ENCODE assay signal across 8 cellular contexts in genomic region chr11:86484164-86484794, GRCh38.
DNase-seq lines count a peak whose midpoint lies in the region; ATAC-seq, FAIRE-seq and TF ChIP-seq lines count a peak whose summit lies in the region.

No MANE protein-coding gene starts in this region.

- H2AFZ ChIP-seq in endothelial cell of umbilical vein (ENCODE audit: low read depth, low read length) (no peak overlapping the region), neuronal stem cell (ENCODE audit: low read length) (peak overlapping the region; percentile 49)

- no peaks in the 10 kb centered on the region for H3K9me1 ChIP-seq in endothelial cell of umbilical vein (replicated peaks; ENCODE audit: control insufficient read depth, extremely low read depth, insufficient read depth, low read length)

- no peak overlapping the region for H3K18ac ChIP-seq in neuronal stem cell (ENCODE audit: low read length)

- ATAC-seq in HG03460 (IDR thresholded peaks at IDR 0.05; ENCODE audit: unreplicated experiment): no peak

- H3K79me2 ChIP-seq in endothelial cell of umbilical vein (ENCODE audit: control insufficient read depth, insufficient read depth, low read length): no peaks in the 10 kb centered on the region

- no peak overlapping the region for H2BK12ac ChIP-seq in neuronal stem cell (ENCODE audit: low read length)

- CTCF ChIA-PET in BJ (lab: Yijun Ruan, JAX) (interaction anchor here (0.8 to 1.8 kb wide), 4 partner anchors 11 to 335 kb away, joined by 3 to 5 read pairs (median 3); no protein-coding TSS in a partner anchor), endothelial cell of umbilical vein (lab: Charles Lee) (interaction anchor here (0.7 to 3.0 kb wide), 26 partner anchors 10 to 434 kb away, joined by 3 to 30 read pairs (median 4); partner anchors contain the start of gene PRSS23)

- H4K8ac ChIP-seq in neuronal stem cell (ENCODE audit: low read depth, low read length): no peak overlapping the region

- TF ChIP-seq POLR2A in endothelial cell of umbilical vein (IDR thresholded peaks at IDR 0.05; ENCODE audit: low read depth, low read length): peak; percentile 39

- H4K91ac ChIP-seq in neuronal stem cell (ENCODE audit: low read depth, low read length, poor library complexity): no peak overlapping the region

- BruUV-seq in endothelial cell of umbilical vein (replicated peaks; lab: Mats Ljungman, UMichigan): no TSS peak

- peaks cover 3% of the 10 kb centered on the region for H3K79me1 ChIP-seq in neuronal stem cell (ENCODE audit: low read depth, low read length)

- WGBS in neuronal stem cell (ENCODE audit: extremely low coverage in 2 of 2, insufficient read length in 2 of 2, insufficient replicate concordance in 1 of 2), 2 donors: no CpG with 5 or more reads among the region's 5 CpGs

- intact Hi-C loops in endothelial cell of umbilical vein (cut with micrococcal nuclease): loop anchor here (1.0 to 5.0 kb wide), 18 partner anchors 19 to 432 kb away; partner anchors contain the start of gene PICALM

- H2BK120ac ChIP-seq in neuronal stem cell (ENCODE audit: low read depth, low read length): no peak overlapping the region

- peak; percentile 98 for FAIRE-seq in endothelial cell of umbilical vein (lab: Jason Lieb, UNC)

- dilution Hi-C loops in endothelial cell of umbilical vein (cut with MboI; ENCODE audit: extremely low pct_ligation_motif_present, low sequenced_read_pairs): loop anchor here (25.0 kb wide), 1 partner anchor 103 kb away; no protein-coding TSS in a partner anchor

- H4K20me1 ChIP-seq in endothelial cell of umbilical vein (replicated peaks; ENCODE audit: control insufficient read depth, extremely low read depth, insufficient read depth, low read length): no peaks in the 10 kb centered on the region

- H3K27ac ChIP-seq in endothelial cell of umbilical vein (ENCODE audit: insufficient read depth, low read depth, low read length) (peak overlapping the region; percentile 94), neuronal stem cell (replicated peaks; ENCODE audit: low read length) (no peak overlapping the region)

- peak overlapping the region; percentile 78 for H3K9ac ChIP-seq in endothelial cell of umbilical vein (replicated peaks; ENCODE audit: extremely low read depth, insufficient read depth, low read length)
- no peak overlapping the region for H3K9ac ChIP-seq in neuronal stem cell (ENCODE audit: low read depth, low read length, poor library complexity)

- no peak overlapping the region for H2BK5ac ChIP-seq in neuronal stem cell (ENCODE audit: low read length)

- H3K36me3 ChIP-seq in BJ (ENCODE audit: control insufficient read depth, insufficient read depth, low read length) (no peaks in the 10 kb centered on the region), endothelial cell of umbilical vein (ENCODE audit: control insufficient read depth in 2 of 2, extremely low read depth in 1 of 2, insufficient read depth in 2 of 2, low read length in 2 of 2) (no peaks in the 10 kb centered on the region), neuronal stem cell (replicated peaks in 1 of 2; ENCODE audit: control insufficient read depth in 2 of 2, insufficient read depth in 2 of 2, low read length in 2 of 2) (peaks cover 0 to 7% of the 10 kb centered on the region in 2 donors)

- H3K27me3 ChIP-seq in BJ (ENCODE audit: control insufficient read depth, insufficient read depth, low read length): no peaks in the 10 kb centered on the region
- no peaks in the 10 kb centered on the region for H3K27me3 ChIP-seq in endothelial cell of umbilical vein (ENCODE audit: control insufficient read depth in 2 of 2, insufficient read depth in 2 of 2, low read length in 2 of 2)
- H3K27me3 ChIP-seq in neuronal stem cell (ENCODE audit: control insufficient read depth in 3 of 3, insufficient read depth in 3 of 3, low read depth in 1 of 3, low read length in 3 of 3): no peaks in the 10 kb centered on the region

- H3K4me1 ChIP-seq in endothelial cell of umbilical vein (ENCODE audit: control insufficient read depth, extremely low read depth, insufficient read depth, low read length): peaks cover 46% of the 10 kb centered on the region
- peaks cover 2 to 7% of the 10 kb centered on the region in 2 donors for H3K4me1 ChIP-seq in neuronal stem cell (ENCODE audit: control insufficient read depth in 2 of 2, insufficient read depth in 1 of 2, low read depth in 1 of 2, low read length in 2 of 2)

- TF ChIP-seq CTCF in BJ (IDR thresholded peaks at IDR 0.05; ENCODE audit: insufficient read depth, low read depth, low read length): no peak
- no peak for TF ChIP-seq CTCF in endothelial cell of umbilical vein (IDR thresholded peaks at IDR 0.05; ENCODE audit: extremely low read depth in 1 of 2, insufficient read depth in 1 of 2, low read depth in 1 of 2, low read length in 2 of 2)

- DNase-seq in BJ (ENCODE audit: low read depth) (peak; percentile 89), NCI-H446 treated with DMSO at 0.1 percent for 48 hours (lab: John Stamatoyannopoulos, UW) (peak; percentile 99), endothelial cell of umbilical vein (ENCODE audit: low read depth, low spot score) (peak; percentile 100), neuronal stem cell (ENCODE audit: low spot score) (no peak), retina (no peak)
- DNase-seq in stimulated activated CD4-positive, alpha-beta T cell treated with anti-CD3 and anti-CD28 coated beads, Interleukin-15, amount 100 ng/mL, for 24 hours: no peak
- DNase-seq in activated CD8-positive, alpha-beta memory T cell treated with anti-CD3 and anti-CD28 coated beads, Interleukin-2, amount 50 U/mL, for 4 hours: no peak

- no peak overlapping the region for H2BK15ac ChIP-seq in neuronal stem cell (ENCODE audit: low read length)

- no peak overlapping the region for H3K23ac ChIP-seq in neuronal stem cell (ENCODE audit: low read depth, low read length, poor library complexity)

- H3K4me2 ChIP-seq in endothelial cell of umbilical vein (ENCODE audit: insufficient read depth, low read length): peak overlapping the region; percentile 51
- no peak overlapping the region for H3K4me2 ChIP-seq in neuronal stem cell (ENCODE audit: insufficient read depth, low read length, poor library complexity, severe bottlenecking)

- H3K4me3 ChIP-seq in BJ (ENCODE audit: low read depth, low read length) (no peak overlapping the region), endothelial cell of umbilical vein (replicated peaks in 1 of 3; ENCODE audit: insufficient read depth in 1 of 3, low read depth in 1 of 3, low read length in 3 of 3) (no peak overlapping the region), neuronal stem cell (ENCODE audit: low read length in 2 of 2) (no peak overlapping the region)

- H3K14ac ChIP-seq in neuronal stem cell (ENCODE audit: low read length): no peak overlapping the region

- no peak overlapping the region for H2AK5ac ChIP-seq in neuronal stem cell (ENCODE audit: low read depth, low read length)

- POLR2A ChIA-PET in BJ (lab: Charles Lee) (interaction anchor here (0.9 kb wide), 1 partner anchor 13 kb away, joined by 3 read pairs; no protein-coding TSS in a partner anchor), endothelial cell of umbilical vein (lab: Charles Lee) (interaction anchor here (0.7 to 2.2 kb wide), 10 partner anchors 8 to 333 kb away, joined by 3 to 15 read pairs (median 5); no protein-coding TSS in a partner anchor)

- H3K9me3 ChIP-seq in endothelial cell of umbilical vein (replicated peaks; ENCODE audit: control insufficient read depth, insufficient read depth, low read length) (no peaks in the 10 kb centered on the region), neuronal stem cell (replicated peaks in 1 of 2; ENCODE audit: control insufficient read depth in 2 of 2, insufficient read depth in 1 of 2, low read depth in 1 of 2, low read length in 2 of 2) (peaks cover 0 to under 1% of the 10 kb centered on the region in 2 donors)

- H3K4ac ChIP-seq in neuronal stem cell (ENCODE audit: low read length): no peak overlapping the region

TF ChIP-seq in endothelial cell of umbilical vein, 7 proteins besides CTCF, POLR2A, EP300 and RAD21:
- TF ChIP-seq MAX (IDR thresholded peaks at IDR 0.05; ENCODE audit: insufficient read depth, insufficient read length) (no peak), GATA2 (IDR thresholded peaks at IDR 0.05; ENCODE audit: insufficient read depth, insufficient read length, low read depth, low read length) (peak; percentile 63), JUN (IDR thresholded peaks at IDR 0.05; ENCODE audit: borderline replicate concordance, insufficient read depth, insufficient read length, low read depth) (peak; percentile 88), EZH2 (IDR thresholded peaks at IDR 0.05; ENCODE audit: borderline replicate concordance, low read depth, low read length, severe bottlenecking) (no peak), FOS (IDR thresholded peaks at IDR 0.05; ENCODE audit: borderline replicate concordance, insufficient read depth, low read length) (peak; percentile 92), POLR2AphosphoS5 (IDR thresholded peaks at IDR 0.05; ENCODE audit: insufficient read depth, low read depth, low read length) (no peak), MYC (IDR thresholded peaks at IDR 0.05; ENCODE audit: low read depth, low read length) (no peak)

Comparison
In these comparisons a context has a peak if more than half of its experiments do, and no peak if none do; other contexts are left out.
1. DNase-seq: peak in BJ (single experiment), NCI-H446 treated with DMSO at 0.1 percent for 48 hours (single experiment) and endothelial cell of umbilical vein (single experiment); none in neuronal stem cell (single experiment), stimulated activated CD4-positive, alpha-beta T cell treated with anti-CD3 and anti-CD28 coated beads, Interleukin-15, amount 100 ng/mL, for 24 hours (single experiment), retina (single experiment) and activated CD8-positive, alpha-beta memory T cell treated with anti-CD3 and anti-CD28 coated beads, Interleukin-2, amount 50 U/mL, for 4 hours (single experiment).